ENCODE assay signal across 8 cellular contexts in the genomic region with DNA sequence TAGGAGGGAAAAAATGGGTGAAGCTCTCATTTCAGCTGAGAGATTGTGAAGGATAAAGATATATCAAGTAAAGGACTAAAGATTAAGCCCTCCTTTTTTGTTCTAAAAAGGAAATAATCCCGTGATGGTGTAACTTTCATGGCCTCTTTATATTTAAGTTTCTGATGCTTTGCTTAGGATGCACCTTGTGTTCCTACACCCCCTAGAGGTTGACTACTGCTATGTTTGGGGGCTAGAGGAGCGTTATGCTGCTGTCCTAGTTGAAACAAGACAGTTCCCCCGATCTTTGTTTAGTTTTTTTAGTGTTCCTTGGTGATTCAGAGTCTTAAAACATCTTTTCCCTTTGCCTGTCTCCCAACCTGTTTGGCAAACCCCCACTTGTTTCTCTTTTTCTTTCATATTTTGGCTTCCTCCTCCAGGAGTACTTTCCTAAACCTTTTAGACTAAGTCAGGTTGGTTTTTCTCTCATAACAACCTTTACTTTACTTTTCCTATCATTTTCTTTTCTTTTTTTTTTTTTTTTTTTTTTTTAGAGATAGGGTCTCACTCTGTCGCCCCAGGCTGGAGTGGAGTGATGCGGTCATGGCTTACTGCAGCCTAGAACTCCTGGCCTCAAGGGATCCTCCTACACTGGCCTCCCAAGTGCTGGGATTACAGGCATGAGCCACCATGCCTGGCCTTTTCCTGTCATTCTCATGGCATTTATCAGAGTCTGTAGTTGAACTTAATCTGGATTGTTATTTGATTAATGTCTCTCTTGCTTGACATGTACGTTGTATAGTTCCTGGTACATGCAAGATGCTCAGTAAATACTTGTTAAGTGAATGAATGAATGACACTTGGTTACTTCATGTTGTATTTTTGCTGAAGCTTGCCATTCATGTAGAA. TPM values are rescaled to one million over a fixed set of nuclear protein-coding genes. Genes with fewer than 3 reads are reported as not detected.
DNase-seq lines count a peak whose midpoint lies in the region; ATAC-seq and TF ChIP-seq lines count a peak whose summit lies in the region.

No MANE protein-coding gene starts in this region.

- peak; percentile 71 to 80 for TF ChIP-seq CTCF in fibroblast of lung (conservative IDR thresholded peaks at IDR 0.05 in 1 of 2, IDR thresholded peaks at IDR 0.05 in 1 of 2; ENCODE audit: low read depth in 1 of 2, low read length in 2 of 2)
- peak; percentile 54 for TF ChIP-seq CTCF in psoas muscle (IDR thresholded peaks at IDR 0.05)

- H3K4me1 ChIP-seq in fibroblast of lung (ENCODE audit: control insufficient read depth, extremely low read depth, insufficient read depth, low read length) (peaks cover 6% of the 10 kb centered on the region), psoas muscle (peaks cover 41% of the 10 kb centered on the region)

- peak; percentile 65 for DNase-seq in D341Med (ENCODE audit: low spot score)
- peak; percentile 23 for DNase-seq in NCI-H2196 (lab: John Stamatoyannopoulos, UW; ENCODE audit: unreplicated experiment)
- peak; percentile 48 for DNase-seq in activated CD4-positive, alpha-beta T cell treated with anti-CD3 and anti-CD28 coated beads for 48 hours
- peak; percentile 41 to 61 for DNase-seq in fibroblast of lung (ENCODE audit: low read depth in 2 of 2)
- DNase-seq in psoas muscle: no peak

- peak overlapping the region; percentile 77 for H3K4me2 ChIP-seq in fibroblast of lung (ENCODE audit: extremely low read depth, insufficient read depth, low read length)

- no peaks in the 10 kb centered on the region for H4K20me1 ChIP-seq in fibroblast of lung (ENCODE audit: control insufficient read depth, extremely low read depth, insufficient read depth, low read length)

- ATAC-seq in GM21360 (IDR thresholded peaks at IDR 0.05; ENCODE audit: unreplicated experiment) (peak; percentile 54), psoas muscle (no peak), HG03039 (IDR thresholded peaks at IDR 0.05; ENCODE audit: unreplicated experiment) (no peak), HG02623 (IDR thresholded peaks at IDR 0.05; ENCODE audit: unreplicated experiment) (no peak)

- WGBS in psoas muscle, 3 donors: 35 to 44% (median 41%) methylated on average over 6 of the region's 6 CpGs

- H3K27me3 ChIP-seq in fibroblast of lung (ENCODE audit: control insufficient read depth, insufficient read depth, low read length): no peaks in the 10 kb centered on the region
- H3K27me3 ChIP-seq in psoas muscle (ENCODE audit: insufficient read depth in 3 of 3, low read length in 2 of 3): no peaks in the 10 kb centered on the region

- peaks cover 64% of the 10 kb centered on the region for H3K79me2 ChIP-seq in fibroblast of lung (ENCODE audit: control insufficient read depth, insufficient read depth, low read length)

- no peak overlapping the region for H3K9ac ChIP-seq in fibroblast of lung (ENCODE audit: insufficient read depth, low read length)

- H3K27ac ChIP-seq in fibroblast of lung (ENCODE audit: insufficient read depth, low read length) (peak overlapping the region; percentile 61), psoas muscle (peak overlapping the region; percentile 99)

- intact Hi-C loops in psoas muscle (cut with DNase I): no loop called here

- peak overlapping the region in 3 of 4 experiments; percentile 15 to 98 (median 79) for H3K4me3 ChIP-seq in fibroblast of lung (replicated peaks in 1 of 4; ENCODE audit: control extremely low read depth in 1 of 4, insufficient read depth in 1 of 4, low read depth in 3 of 4, low read length in 4 of 4)
- peak overlapping the region; percentile 97 for H3K4me3 ChIP-seq in psoas muscle

- H2AFZ ChIP-seq in fibroblast of lung (ENCODE audit: low read length): no peak overlapping the region

- H3K9me3 ChIP-seq in fibroblast of lung (ENCODE audit: control insufficient read depth, insufficient read depth, low read depth, low read length): no peaks in the 10 kb centered on the region
- H3K9me3 ChIP-seq in psoas muscle: no peaks in the 10 kb centered on the region

- H3K36me3 ChIP-seq in fibroblast of lung (ENCODE audit: control insufficient read depth, insufficient read depth, low read length) (peaks cover 3% of the 10 kb centered on the region), psoas muscle (ENCODE audit: insufficient read depth in 1 of 2, low read depth in 1 of 2) (peaks cover 2 to 53% of the 10 kb centered on the region in 2 donors)

RNA-seq across cellular contexts. Expression of a gene that starts 2.8 kb away (rescaled TPM):
- 114 and 147 TPM in 2 replicates for total RNA-seq in fibroblast of lung
- 104 and 105 TPM in 2 replicates for polyA plus RNA-seq in fibroblast of lung
- 82.5 and 95.6 TPM in 2 replicates for polyA plus RNA-seq in fibroblast of lung (2012)
- 47.0 and 69.3 TPM in 2 replicates for polyA minus RNA-seq in fibroblast of lung (ENCODE audit: low replicate concordance)
- total RNA-seq in psoas muscle: 100 to 1,000 TPM in 2 of 4 donors, 10 to 100 TPM in 2; 78.1 to 126 (median 106) TPM
- polyA plus RNA-seq in psoas muscle: 10 to 100 TPM; 65.5 to 88.5 (median 70.6) TPM

RNA-seq across cellular contexts. Expression of a gene that starts 26.8 kb away (rescaled TPM):
- total RNA-seq in fibroblast of lung (11.6 and 12.2 TPM in 2 replicates), psoas muscle (10 to 100 TPM; 12.3 to 21.3 (median 18.6) TPM)
- polyA plus RNA-seq in fibroblast of lung (8.9 and 14.7 TPM in 2 replicates), psoas muscle (10 to 100 TPM; 13.9 to 30.2 (median 21.9) TPM)
- 8.3 and 10.3 TPM in 2 replicates for polyA plus RNA-seq in fibroblast of lung (2012)
- polyA minus RNA-seq in fibroblast of lung (ENCODE audit: low replicate concordance): 13.1 and 17.0 TPM in 2 replicates

RNA-seq across cellular contexts. Expression of a gene that starts 50.6 kb away (rescaled TPM):
- total RNA-seq in fibroblast of lung (38.5 and 49.0 TPM in 2 replicates), psoas muscle (10 to 100 TPM in 1 of 4 donors, 1 to 10 TPM in 3; 2.9 to 21.4 (median 5.6) TPM)
- polyA plus RNA-seq in fibroblast of lung (18.4 and 20.9 TPM in 2 replicates), psoas muscle (1 to 10 TPM; 2.6 to 2.9 (median 2.7) TPM)
- polyA plus RNA-seq in fibroblast of lung (2012): 24.7 and 31.9 TPM in 2 replicates
- polyA minus RNA-seq in fibroblast of lung (ENCODE audit: low replicate concordance): 59.9 and 75.6 TPM in 2 replicates

Comparison
In these comparisons a context has a peak if more than half of its experiments do, and no peak if none do; other contexts are left out.
1. DNase-seq: peak in D341Med (single experiment), NCI-H2196 (single experiment), activated CD4-positive, alpha-beta T cell treated with anti-CD3 and anti-CD28 coated beads for 48 hours (single experiment) and fibroblast of lung (2 of 2); none in psoas muscle (0 of 2).